ENCODE assay signal across 16 cellular contexts in genomic region chr1:12305377-12305776, GRCh38.
"Had no signal": no experiment of that assay in that cellular context is flagged by ENCODE, and none has a peak within 500 bp of the region (broad histone marks: within the 10 kb centered on the region; RNA-seq: fewer than 3 reads in every experiment).

No MANE protein-coding gene starts in this region.

- H3K4me1 ChIP-seq: foreskin keratinocyte had no signal

- FAIRE-seq: kidney had no signal

- H3K4me3 ChIP-seq: ascending aorta, left ventricle myocardium inferior, stomach, thoracic aorta had no signal

- DNase-seq: activated CD4-positive, alpha-beta T cell treated with anti-CD3 and anti-CD28 coated beads, Interleukin-2, amount 50 U/mL, for 48 hours; activated gamma-delta T cell; activated naive CD8-positive, alpha-beta T cell treated with anti-CD3 and anti-CD28 coated beads, Interleukin-2, amount 10 ng/mL, durations not matched to agents 7 days and 5 days; activated T-cell treated with anti-CD3 and anti-CD28 coated beads, Interleukin-2, amount 50 U/mL, for 48 hours; effector memory CD4-positive, alpha-beta T cell; foreskin keratinocyte; kidney; left ventricle myocardium inferior; stimulated activated CD4-positive, alpha-beta T cell treated with anti-CD3 and anti-CD28 coated beads, Interleukin-15, amount 100 ng/mL, for 24 hours; stimulated activated CD4-positive, alpha-beta T cell treated with anti-CD3 and anti-CD28 coated beads, Interleukin-4, amount 100 ng/mL, for 24 hours; stomach had no signal

- H3K9me3 ChIP-seq: ascending aorta, left ventricle myocardium inferior, stomach, thoracic aorta had no signal

- H3K27me3 ChIP-seq: ascending aorta, foreskin keratinocyte, stomach had no signal

- H3K27ac ChIP-seq: ascending aorta, foreskin keratinocyte, left ventricle myocardium inferior, thoracic aorta had no signal

- ATAC-seq: activated CD4-positive, CD25-positive, alpha-beta regulatory T cell treated with anti-CD3 and anti-CD28 coated beads, Interleukin-2, amount 50 U/mL, for 24 hours; foreskin keratinocyte; natural killer cell treated with Interleukin-12 subunit alpha and Interleukin-12 subunit beta and Interleukin-15 and Interleukin-18, amount 100 ng/mL, for 72 hours; SK-N-SH treated with all-trans-retinoic acid at 6 μM for 48 hours had no signal
